Comparison of ENCODE assay signal across 22 cellular contexts in genomic region chr2:128982001-128982400, GRCh38.
DNase-seq lines count a peak whose midpoint lies in the region; ATAC-seq and TF ChIP-seq lines count a peak whose summit lies in the region.
"Had no signal": no experiment of that assay in that cellular context is flagged by ENCODE, and none has a peak within 500 bp of the region (broad histone marks: within the 10 kb centered on the region; RNA-seq: fewer than 3 reads in every experiment).

No MANE protein-coding gene starts in this region.

- no peak overlapping the region for H2AK5ac ChIP-seq in mesendoderm (ENCODE audit: low read length)

- H3K4me1 ChIP-seq in esophagus muscularis mucosa (peaks cover 0 to 9% (median 8%) of the 10 kb centered on the region in 4 donors), mesendoderm (ENCODE audit: control insufficient read depth, low read depth, low read length) (no peaks in the 10 kb centered on the region), gastroesophageal sphincter (peaks cover 0 to 15% (median 0%) of the 10 kb centered on the region in 3 donors)
- H3K4me1 ChIP-seq: BE2C, BLaER1 had no signal

- DNase-seq in esophagus muscularis mucosa (ENCODE audit: extremely low spot score) (peak; percentile 85), mesendoderm (peak; percentile 27), natural killer cell (no peak)
- no peak for DNase-seq in central memory CD4-positive, alpha-beta T cell
- DNase-seq: 8988T; ACHN; BE2C; C1 segment of cervical spinal cord; CD4-positive, alpha-beta memory T cell; CD4-positive, CD25-positive, alpha-beta regulatory T cell; CD8-positive, alpha-beta memory T cell; COR-L47; DMS 273 treated with DMSO at 0.1 percent for 48 hours; DMS153; DMS53; DMS79; DND-41; EL; GF-D8 had no signal

- H3K27me3 Mint-ChIP-seq in natural killer cell (ENCODE audit: low read depth in 2 of 2): no peaks in the 10 kb centered on the region
- H3K27me3 Mint-ChIP-seq: CD4-positive, alpha-beta memory T cell; CD4-positive, CD25-positive, alpha-beta regulatory T cell had no signal

- H3K36me3 ChIP-seq in esophagus muscularis mucosa: no peaks in the 10 kb centered on the region
- no peaks in the 10 kb centered on the region for H3K36me3 ChIP-seq in mesendoderm (ENCODE audit: control insufficient read depth, insufficient read depth, low read length)
- no peaks in the 10 kb centered on the region for H3K36me3 ChIP-seq in gastroesophageal sphincter
- H3K36me3 ChIP-seq: BE2C, BLaER1 had no signal

- no peaks in the 10 kb centered on the region for H3K4me1 Mint-ChIP-seq in natural killer cell
- H3K4me1 Mint-ChIP-seq: CD14-positive monocyte; CD4-positive, alpha-beta memory T cell; CD4-positive, CD25-positive, alpha-beta regulatory T cell; CD8-positive, alpha-beta memory T cell had no signal

- WGBS in esophagus muscularis mucosa: 84% methylated on average over 5 of the region's 5 CpGs
- no CpG with 5 or more reads among the region's 5 CpGs for WGBS in mesendoderm (ENCODE audit: extremely low coverage, insufficient coverage, low lambda C conversion rate)
- WGBS in gastroesophageal sphincter (ENCODE audit: low coverage in 1 of 2), 2 donors: 65 to 90% methylated on average over 3 to 5 of the region's 5 CpGs

- no peaks in the 10 kb centered on the region for H3K36me3 Mint-ChIP-seq in natural killer cell
- H3K36me3 Mint-ChIP-seq: CD14-positive monocyte; CD4-positive, alpha-beta memory T cell; CD4-positive, CD25-positive, alpha-beta regulatory T cell; CD8-positive, alpha-beta memory T cell had no signal

- no peak overlapping the region for H2BK120ac ChIP-seq in mesendoderm (ENCODE audit: low read depth, low read length)

- TF ChIP-seq POLR2A in esophagus muscularis mucosa (IDR thresholded peaks at IDR 0.05; ENCODE audit: low read depth): no peak
- no peak for TF ChIP-seq POLR2A in gastroesophageal sphincter (IDR thresholded peaks at IDR 0.05)

- H3K27me3 ChIP-seq in esophagus muscularis mucosa (no peaks in the 10 kb centered on the region), mesendoderm (ENCODE audit: insufficient read depth, low read length, poor library complexity) (no peaks in the 10 kb centered on the region), gastroesophageal sphincter (no peaks in the 10 kb centered on the region)
- H3K27me3 ChIP-seq: BE2C, BLaER1 had no signal

- H3K4me2 ChIP-seq in mesendoderm (ENCODE audit: low read length): no peak overlapping the region
- H3K4me2 ChIP-seq: BLaER1 had no signal

- TF ChIP-seq CTCF in esophagus muscularis mucosa (IDR thresholded peaks at IDR 0.05) (no peak), gastroesophageal sphincter (IDR thresholded peaks at IDR 0.05) (no peak), natural killer cell (IDR thresholded peaks at IDR 0.05) (no peak)

- intact Hi-C loops in esophagus muscularis mucosa (cut with DNase I): no loop called here
- intact Hi-C loops in natural killer cell (cut with micrococcal nuclease): no loop called here

- ATAC-seq in gastroesophageal sphincter (no peak), natural killer cell (no peak)

- H3K9me3 ChIP-seq in esophagus muscularis mucosa (no peaks in the 10 kb centered on the region), gastroesophageal sphincter (no peaks in the 10 kb centered on the region)
- H3K9me3 ChIP-seq: BE2C, BLaER1 had no signal

- H3K4ac ChIP-seq in mesendoderm (ENCODE audit: low read depth, low read length): no peak overlapping the region

- H4K5ac ChIP-seq in mesendoderm (ENCODE audit: low read length): no peak overlapping the region

- H3K79me2 ChIP-seq in mesendoderm (ENCODE audit: control insufficient read depth, insufficient read depth, low read length): no peaks in the 10 kb centered on the region

- no peaks in the 10 kb centered on the region for H3K79me1 ChIP-seq in mesendoderm (ENCODE audit: low read length)

- no peak overlapping the region for H4K8ac ChIP-seq in mesendoderm (ENCODE audit: low read depth, low read length)

- TF ChIP-seq EP300 in esophagus muscularis mucosa (IDR thresholded peaks at IDR 0.05) (no peak), gastroesophageal sphincter (IDR thresholded peaks at IDR 0.05) (no peak)

- H3K27ac ChIP-seq in esophagus muscularis mucosa (replicated peaks in 1 of 4): no peak overlapping the region
- H3K27ac ChIP-seq in mesendoderm (ENCODE audit: low read depth, low read length): no peak overlapping the region
- no peak overlapping the region for H3K27ac ChIP-seq in gastroesophageal sphincter
- H3K27ac ChIP-seq: BLaER1 had no signal

- no peak overlapping the region for H3K23ac ChIP-seq in mesendoderm (ENCODE audit: low read length)

- H3K9me3 Mint-ChIP-seq in natural killer cell: no peaks in the 10 kb centered on the region
- H3K9me3 Mint-ChIP-seq: CD8-positive, alpha-beta memory T cell had no signal

- H3K4me3 ChIP-seq in esophagus muscularis mucosa (no peak overlapping the region), mesendoderm (ENCODE audit: low read length) (no peak overlapping the region), gastroesophageal sphincter (no peak overlapping the region)
- H3K4me3 ChIP-seq: BLaER1 had no signal

- H3K56ac ChIP-seq in mesendoderm (ENCODE audit: low read length): no peak overlapping the region

- H3K18ac ChIP-seq in mesendoderm (ENCODE audit: low read length): no peak overlapping the region

- no peak overlapping the region for H3K9ac ChIP-seq in mesendoderm (ENCODE audit: low read length)
- H3K9ac ChIP-seq: BLaER1 had no signal

- no peak overlapping the region for H3K27ac Mint-ChIP-seq in natural killer cell
- H3K27ac Mint-ChIP-seq: CD14-positive monocyte; CD4-positive, CD25-positive, alpha-beta regulatory T cell had no signal

- H3K4me3 Mint-ChIP-seq in natural killer cell: no peak overlapping the region
- H3K4me3 Mint-ChIP-seq: CD14-positive monocyte; CD4-positive, CD25-positive, alpha-beta regulatory T cell; CD8-positive, alpha-beta memory T cell had no signal

- H2BK15ac ChIP-seq in mesendoderm (replicated peaks; ENCODE audit: low read depth): no peak overlapping the region

- H2BK5ac ChIP-seq in mesendoderm (ENCODE audit: low read length): no peak overlapping the region

Comparison
In these comparisons a context has a peak if more than half of its experiments do, and no peak if none do; other contexts are left out.
1. DNase-seq: peak in esophagus muscularis mucosa (single experiment) and mesendoderm (single experiment); none in central memory CD4-positive, alpha-beta T cell (single experiment) and natural killer cell (single experiment).